In the genomic region with DNA sequence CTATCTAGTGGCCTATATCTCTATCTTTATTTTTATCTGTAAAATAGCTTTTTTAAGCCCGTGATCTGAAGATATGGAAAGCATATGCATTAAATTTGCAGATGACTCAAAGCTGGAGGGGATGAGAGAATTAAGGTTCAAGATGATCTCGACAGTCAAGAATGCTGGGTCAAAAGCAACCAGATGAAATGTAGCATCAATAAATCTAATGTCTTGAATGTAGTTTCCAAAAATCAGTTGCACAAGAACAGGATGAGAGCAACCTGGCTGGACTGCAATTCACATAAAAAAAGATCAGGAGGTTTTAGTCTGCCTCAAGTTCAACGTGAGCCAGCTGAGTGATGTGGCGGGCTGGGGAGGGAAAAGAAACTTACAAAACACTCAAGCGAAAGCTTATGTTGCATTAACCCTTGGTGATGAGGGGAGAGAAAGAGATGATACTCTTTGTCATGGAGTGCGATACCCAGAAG, we compare ENCODE assay signal across 10 cellular contexts.
A peak's percentile ranks its signal among the peaks of the same experiment; 100 is the strongest.
DNase-seq lines count a peak whose midpoint lies in the region; ATAC-seq and TF ChIP-seq lines count a peak whose summit lies in the region.
"Had no signal": no experiment of that assay in that cellular context is flagged by ENCODE, and none has a peak within 500 bp of the region (broad histone marks: within the 10 kb centered on the region; RNA-seq: fewer than 3 reads in every experiment).

No MANE protein-coding gene starts in this region.

- POLR2A ChIA-PET in MCF 10A (lab: Yijun Ruan, JAX): no interaction called here
- POLR2A ChIA-PET in CD4-positive, alpha-beta T cell (lab: Charles Lee): no interaction called here

- CTCF ChIA-PET in MCF 10A (lab: Yijun Ruan, JAX): no interaction called here
- CTCF ChIA-PET in CD4-positive, alpha-beta T cell (lab: Charles Lee): no interaction called here

- H3K27me3 Mint-ChIP-seq in MCF 10A (ENCODE audit: insufficient read depth, unreplicated experiment): no peaks in the 10 kb centered on the region
- no peaks in the 10 kb centered on the region for H3K27me3 Mint-ChIP-seq in CD4-positive, alpha-beta T cell

- no TSS peak for BruUV-seq in MCF 10A (replicated peaks; lab: Mats Ljungman, UMichigan)

- no peak overlapping the region for H3K27ac ChIP-seq in CD4-positive, alpha-beta T cell (ENCODE audit: low read depth, low read length)

- no peak overlapping the region for H3K27ac Mint-ChIP-seq in MCF 10A (ENCODE audit: low read depth, unreplicated experiment)
- H3K27ac Mint-ChIP-seq in CD4-positive, alpha-beta T cell: no peak overlapping the region

- DNase-seq in MCF 10A (ENCODE audit: unreplicated experiment) (peak; percentile 32), stromal cell of bone marrow (ENCODE audit: low read depth) (peak; percentile 63), cardiac septum (ENCODE audit: low spot score) (no peak), HuH-7 (ENCODE audit: low spot score) (no peak), KG1 (lab: John Stamatoyannopoulos, UW) (no peak)
- DNase-seq in CD4-positive, alpha-beta T cell: no peak
- DNase-seq: activated CD4-positive, alpha-beta T cell treated with anti-CD3 and anti-CD28 coated beads, Interleukin-2, amount 50 U/mL, for 48 hours; NCI-H2107 had no signal

- no peaks in the 10 kb centered on the region for H3K9me3 ChIP-seq in CD4-positive, alpha-beta T cell (ENCODE audit: control insufficient read depth, low read length)

- no peaks in the 10 kb centered on the region for H3K36me3 Mint-ChIP-seq in MCF 10A (ENCODE audit: insufficient read depth, unreplicated experiment)
- H3K36me3 Mint-ChIP-seq in CD4-positive, alpha-beta T cell (ENCODE audit: low read depth): no peaks in the 10 kb centered on the region

- TF ChIP-seq CTCF in MCF 10A (IDR thresholded peaks at IDR 0.05; ENCODE audit: unreplicated experiment): no peak
- TF ChIP-seq CTCF in CD4-positive, alpha-beta T cell (IDR thresholded peaks at IDR 0.05): no peak

- intact Hi-C loops in MCF 10A (cut with micrococcal nuclease): no loop called here
- intact Hi-C loops in cardiac septum (cut with DNase I): no loop called here
- intact Hi-C loops in CD4-positive, alpha-beta T cell (cut with DNase I, micrococcal nuclease): no loop called here

- no peak overlapping the region for H3K4me3 Mint-ChIP-seq in MCF 10A (ENCODE audit: unreplicated experiment)
- no peak overlapping the region for H3K4me3 Mint-ChIP-seq in CD4-positive, alpha-beta T cell

- H3K27me3 ChIP-seq in CD4-positive, alpha-beta T cell (ENCODE audit: control insufficient read depth, insufficient read depth, low read length): no peaks in the 10 kb centered on the region

- no peaks in the 10 kb centered on the region for H3K9me3 Mint-ChIP-seq in MCF 10A (ENCODE audit: unreplicated experiment)
- H3K9me3 Mint-ChIP-seq in CD4-positive, alpha-beta T cell: no peaks in the 10 kb centered on the region

- H3K4me1 Mint-ChIP-seq in MCF 10A (ENCODE audit: insufficient read depth, unreplicated experiment): peaks cover 21% of the 10 kb centered on the region
- H3K4me1 Mint-ChIP-seq in CD4-positive, alpha-beta T cell (ENCODE audit: low read depth): no peaks in the 10 kb centered on the region

- ATAC-seq in GM19455 (IDR thresholded peaks at IDR 0.05; ENCODE audit: unreplicated experiment): peak; percentile 35
- ATAC-seq in HG03196 (IDR thresholded peaks at IDR 0.05; ENCODE audit: unreplicated experiment): peak; percentile 25
- ATAC-seq in CD4-positive, alpha-beta T cell (ENCODE audit: poor library complexity): no peak

Comparison
In these comparisons a context has a peak if more than half of its experiments do, and no peak if none do; other contexts are left out.
1. DNase-seq: peak in MCF 10A (single experiment) and stromal cell of bone marrow (single experiment); none in cardiac septum (single experiment), CD4-positive, alpha-beta T cell (0 of 10), HuH-7 (single experiment) and KG1 (single experiment).